ENCODE assay signal across 13 cellular contexts in the genomic region with DNA sequence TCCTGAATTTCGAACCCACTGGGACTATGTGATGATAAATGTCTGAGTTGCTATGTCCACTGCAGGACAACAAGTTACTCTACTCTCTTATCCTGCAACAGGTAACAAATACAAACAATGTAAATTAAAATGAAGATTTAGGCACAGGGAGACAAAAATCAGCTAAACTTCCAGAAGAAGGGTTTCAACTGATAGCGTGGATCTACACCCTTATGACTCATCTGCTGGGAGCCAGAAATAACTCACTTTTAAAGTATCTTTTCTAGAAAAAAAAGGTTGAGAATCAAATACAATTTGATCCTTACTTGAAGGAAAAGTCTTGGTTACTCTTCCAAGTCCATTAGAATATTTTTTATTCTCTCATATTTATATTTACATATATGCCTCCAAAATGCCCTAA. TPM values are rescaled to one million over a fixed set of nuclear protein-coding genes. Genes with fewer than 3 reads are reported as not detected.
DNase-seq lines count a peak whose midpoint lies in the region; ATAC-seq, FAIRE-seq and TF ChIP-seq lines count a peak whose summit lies in the region.
"Had no signal": no experiment of that assay in that cellular context is flagged by ENCODE, and none has a peak within 500 bp of the region (broad histone marks: within the 10 kb centered on the region; RNA-seq: fewer than 3 reads in every experiment).

No MANE protein-coding gene starts in this region.

- H3K23ac ChIP-seq in IMR-90 (ENCODE audit: low read depth, low read length), result peak overlapping the region; percentile 3; the same call in 1 of the 2 replicates

- H3K56ac ChIP-seq in IMR-90 (ENCODE audit: extremely low read depth, insufficient read depth, low read length), result no peak overlapping the region

- no peak overlapping the region for H4K5ac ChIP-seq in IMR-90 (ENCODE audit: low read depth, low read length)

- H2BK120ac ChIP-seq in IMR-90 (ENCODE audit: low read depth, low read length), result no peak overlapping the region

- peaks cover under 1% of the 10 kb centered on the region for H3K36me3 ChIP-seq in CD8-positive, alpha-beta memory T cell (ENCODE audit: insufficient read depth, low read length)
- H3K36me3 ChIP-seq in IMR-90 (ENCODE audit: control insufficient read depth, insufficient read depth, low read length) (peaks cover 3% of the 10 kb centered on the region), K562 (ENCODE audit: control insufficient read depth, insufficient read depth, low read length) (0 out of 3 replicates have a peak, but pooled peaks cover 2% of the 10 kb centered on the region)
- H3K36me3 ChIP-seq: ovary had no signal

- H4K20me1 ChIP-seq in IMR-90 (ENCODE audit: insufficient read depth, low read length), result peaks cover 59% of the 10 kb centered on the region
- peaks cover 10% of the 10 kb centered on the region for H4K20me1 ChIP-seq in K562 (replicated peaks; ENCODE audit: control insufficient read depth, insufficient read depth, low read length)

- H3K27me3 ChIP-seq in CD8-positive, alpha-beta memory T cell (ENCODE audit: insufficient read depth, low read length, poor library complexity, severe bottlenecking), result no peaks in the 10 kb centered on the region
- H3K27me3 ChIP-seq in IMR-90 (ENCODE audit: control insufficient read depth, insufficient read depth, low read length), result no peaks in the 10 kb centered on the region
- H3K27me3 ChIP-seq in K562 (ENCODE audit: control insufficient read depth in 2 of 2, insufficient read depth in 2 of 2, low read length in 2 of 2), result no peaks in the 10 kb centered on the region
- H3K27me3 ChIP-seq: ovary, testis had no signal

- BruUV-seq in IMR-90 (replicated peaks; lab: Mats Ljungman, UMichigan), result no TSS peak
- no TSS peak for BruUV-seq in K562 (replicated peaks; lab: Mats Ljungman, UMichigan)

- H3K27ac ChIP-seq in CD8-positive, alpha-beta memory T cell (ENCODE audit: low read depth, low read length), result no peak overlapping the region
- H3K27ac ChIP-seq in IMR-90 (ENCODE audit: insufficient read depth, low read length), result no peak overlapping the region
- peak overlapping the region; percentile 67 for H3K27ac ChIP-seq in K562 (ENCODE audit: extremely low read depth, low read depth, low read length)
- H3K27ac ChIP-seq: ovary, testis had no signal

- in situ Hi-C loops in IMR-90 (cut with MboI; ENCODE audit: low sequenced_read_pairs) (no loop called here), K562 (cut with MboI) (no loop called here)

- peaks cover 0 to 32% (median 12%) of the 10 kb centered on the region in 3 donors for H3K36me3 Mint-ChIP-seq in CD8-positive, alpha-beta memory T cell
- H3K36me3 Mint-ChIP-seq in memory B cell, result peaks cover 15% of the 10 kb centered on the region

- no peaks in the 10 kb centered on the region for H3K27me3 Mint-ChIP-seq in CD8-positive, alpha-beta memory T cell
- no peaks in the 10 kb centered on the region for H3K27me3 Mint-ChIP-seq in memory B cell

- ATAC-seq in IMR-90 (ENCODE audit: low read depth) (no peak), K562 (peak; percentile 67), memory B cell (ENCODE audit: low read depth) (no peak), HG03571 (IDR thresholded peaks at IDR 0.05; ENCODE audit: unreplicated experiment) (no peak), GM19023 (IDR thresholded peaks at IDR 0.05; ENCODE audit: unreplicated experiment) (no peak)

- H3K4ac ChIP-seq in IMR-90 (ENCODE audit: low read depth, low read length), result no peak overlapping the region

- peaks cover 79 to 92% (median 92%) of the 10 kb centered on the region in 3 donors for H3K4me1 Mint-ChIP-seq in CD8-positive, alpha-beta memory T cell
- peaks cover 39% of the 10 kb centered on the region for H3K4me1 Mint-ChIP-seq in memory B cell

- no peak overlapping the region for H2AK5ac ChIP-seq in IMR-90 (ENCODE audit: low read depth, low read length)

- no peak for TF ChIP-seq CTCF in IMR-90 (conservative IDR thresholded peaks at IDR 0.05; ENCODE audit: low read depth, low read length)
- no peak for TF ChIP-seq CTCF in K562 (IDR thresholded peaks at IDR 0.05 in 2 of 3, conservative IDR thresholded peaks at IDR 0.05 in 1 of 3; ENCODE audit: insufficient read depth in 2 of 3, low read depth in 1 of 3, low read length in 3 of 3)

- WGBS in IMR-90 (ENCODE audit: extremely low coverage in 2 of 2, insufficient read length in 1 of 2), 2 experiments, result no CpG with 5 or more reads among the region's 2 CpGs
- 0% methylated on average over 2 of the region's 2 CpGs for WGBS in K562 (ENCODE audit: insufficient coverage, low coverage, missing lambda C conversion rate)

- FAIRE-seq in K562 (lab: Jason Lieb, UNC), result peak; percentile 91

- H3K79me1 ChIP-seq in IMR-90 (ENCODE audit: low read depth in 1 of 2, low read length in 2 of 2), result peaks cover 3 to 55% of the 10 kb centered on the region in 2 experiments

- H3K4me2 ChIP-seq in IMR-90 (ENCODE audit: low read depth, low read length), result peak overlapping the region; percentile 29; the same call in 1 of the 2 replicates
- peak overlapping the region; percentile 50; the same call in 1 of the 2 replicates for H3K4me2 ChIP-seq in K562 (ENCODE audit: insufficient read depth, low read length)

- no peak overlapping the region for H4K8ac ChIP-seq in IMR-90 (ENCODE audit: low read depth in 2 of 2, low read length in 2 of 2)

- no peaks in the 10 kb centered on the region for H3K9me3 ChIP-seq in CD8-positive, alpha-beta memory T cell (ENCODE audit: low read length)
- H3K9me3 ChIP-seq in IMR-90 (ENCODE audit: control insufficient read depth, insufficient read depth, low read length) (no peaks in the 10 kb centered on the region), K562 (replicated peaks; ENCODE audit: control insufficient read depth, insufficient read depth, low read depth, low read length) (no peaks in the 10 kb centered on the region)
- H3K9me3 ChIP-seq: Caco-2, ovary, testis had no signal

- H3K18ac ChIP-seq in IMR-90 (ENCODE audit: low read depth, low read length), result no peak overlapping the region

- no peak overlapping the region for H3K4me3 Mint-ChIP-seq in CD8-positive, alpha-beta memory T cell
- no peak overlapping the region for H3K4me3 Mint-ChIP-seq in memory B cell

- H3K4me1 ChIP-seq in CD8-positive, alpha-beta memory T cell (ENCODE audit: insufficient read depth, low read length), result peaks cover 42% of the 10 kb centered on the region
- peaks cover 5% of the 10 kb centered on the region for H3K4me1 ChIP-seq in IMR-90 (ENCODE audit: control insufficient read depth, insufficient read depth, low read length)
- peaks cover 0 to 16% of the 10 kb centered on the region in 2 experiments; a peak in 3 of 5 replicates for H3K4me1 ChIP-seq in K562 (replicated peaks in 1 of 2; ENCODE audit: control insufficient read depth in 2 of 2, insufficient read depth in 2 of 2, low read length in 2 of 2)
- H3K4me1 ChIP-seq: Caco-2, testis had no signal

- H2BK5ac ChIP-seq in IMR-90 (ENCODE audit: low read depth, low read length, poor library complexity, severe bottlenecking), result no peak overlapping the region

- H2BK20ac ChIP-seq in IMR-90 (ENCODE audit: low read depth, low read length), result no peak overlapping the region

- no peak overlapping the region for H2AK9ac ChIP-seq in IMR-90 (replicated peaks; ENCODE audit: low read depth, low read length, poor library complexity)

- H2BK15ac ChIP-seq in IMR-90 (ENCODE audit: low read depth, low read length), result no peak overlapping the region

- CTCF ChIA-PET in CD8-positive, alpha-beta memory T cell (lab: Charles Lee), result no interaction called here
- CTCF ChIA-PET in IMR-90 (lab: Yijun Ruan, JAX) (no interaction called here), K562 (lab: Yijun Ruan, JAX; ENCODE audit: low intra/inter-chr PET ratio) (no interaction called here)

- peaks cover 9% of the 10 kb centered on the region for H3K9me1 ChIP-seq in IMR-90 (ENCODE audit: insufficient read depth, low read length)
- no peaks in the 10 kb centered on the region for H3K9me1 ChIP-seq in K562 (ENCODE audit: control insufficient read depth, insufficient read depth, low read length)

- intact Hi-C loops in IMR-90 (cut with micrococcal nuclease), result no loop called here
- intact Hi-C loops in K562 (cut with micrococcal nuclease), result no loop called here

- H3K27ac Mint-ChIP-seq in CD8-positive, alpha-beta memory T cell, result peak overlapping the region in 5 of 8 donors; percentile 37 to 83 (median 49)
- peak overlapping the region; percentile 70 for H3K27ac Mint-ChIP-seq in memory B cell

- dilution Hi-C loops in IMR-90 (cut with HindIII; ENCODE audit: low sequenced_read_pairs, unreplicated experiment), result no loop called here

- peaks cover 99% of the 10 kb centered on the region for H3K79me2 ChIP-seq in K562 (ENCODE audit: control insufficient read depth, insufficient read depth, low read length)

- no peak overlapping the region for H3K9ac ChIP-seq in IMR-90 (ENCODE audit: low read depth, low read length)
- H3K9ac ChIP-seq in K562 (ENCODE audit: insufficient read depth in 1 of 2, low read depth in 2 of 2, low read length in 2 of 2), result peak overlapping the region; percentile 13 to 54; a peak in 3 of 4 replicates

- H3K9me3 Mint-ChIP-seq in CD8-positive, alpha-beta memory T cell, result peaks cover 0 to 5% (median 0%) of the 10 kb centered on the region in 5 donors
- H3K9me3 Mint-ChIP-seq in memory B cell, result no peaks in the 10 kb centered on the region

- POLR2A ChIA-PET in CD8-positive, alpha-beta memory T cell (lab: Charles Lee), result no interaction called here
- POLR2A ChIA-PET in IMR-90 (lab: Charles Lee; ENCODE audit: unreplicated experiment) (no interaction called here), K562 (lab: Yijun Ruan, JAX) (interaction anchor here (0.6 to 1.3 kb wide), 4 partner anchors 11 to 29 kb away, joined by 3 read pairs; a partner anchor contains a TSS)

- TF ChIP-seq POLR2A in IMR-90 (IDR thresholded peaks at IDR 0.05; ENCODE audit: low read depth, low read length) (no peak), K562 (conservative IDR thresholded peaks at IDR 0.05) (no peak)

- H2AFZ ChIP-seq in IMR-90 (replicated peaks; ENCODE audit: low read length, poor library complexity), result no peak overlapping the region
- H2AFZ ChIP-seq in K562 (ENCODE audit: low read depth, low read length), result no peak overlapping the region

- H3K4me3 ChIP-seq in CD8-positive, alpha-beta memory T cell (ENCODE audit: low read length), result no peak overlapping the region
- H3K4me3 ChIP-seq in IMR-90 (ENCODE audit: insufficient read depth, low read depth, low read length) (no peak overlapping the region), K562 (no peak overlapping the region)
- H3K4me3 ChIP-seq: lung, ovary, testis had no signal

- TF ChIP-seq RAD21 in IMR-90 (IDR thresholded peaks at IDR 0.05; ENCODE audit: low read length) (no peak), K562 (CRISPR knock-in tag; conservative IDR thresholded peaks at IDR 0.05 in 1 of 2, IDR thresholded peaks at IDR 0.05 in 1 of 2) (no peak)

- no peak for TF ChIP-seq EP300 in K562 (IDR thresholded peaks at IDR 0.05; ENCODE audit: low read length)

- no peak overlapping the region for H4K91ac ChIP-seq in IMR-90 (ENCODE audit: insufficient read depth, low read depth, low read length)

- no peak overlapping the region for H3K14ac ChIP-seq in IMR-90 (replicated peaks; ENCODE audit: low read depth, low read length)

- no peak for DNase-seq in CD8-positive, alpha-beta memory T cell
- peak; percentile 53 for DNase-seq in IMR-90
- DNase-seq in K562 (ENCODE audit: extremely low read depth in 1 of 4, low spot score in 3 of 4), result peak; percentile 19 to 53 (median 36)
- DNase-seq in memory B cell (ENCODE audit: low spot score in 2 of 2), result no peak
- DNase-seq in iPS-NIHi11 (ENCODE audit: low spot score), result no peak
- DNase-seq: activated CD4-positive, CD25-positive, alpha-beta regulatory T cell; Caco-2; NCI-H2029 treated with DMSO at 0.1 percent for 48 hours; ovary; testis had no signal

RNA-seq across cellular contexts. Expression of a gene that starts 21.4 kb away (rescaled TPM):
- total RNA-seq in CD8-positive, alpha-beta memory T cell, result 10 to 100 TPM; 37.5 to 39.5 TPM
- polyA plus RNA-seq in CD8-positive, alpha-beta memory T cell, result 54.8 TPM
- 70.6 and 112 TPM in 2 replicates for total RNA-seq in IMR-90 (2012; rRNA removed)
- 32.8 and 42.3 TPM in 2 replicates for polyA plus RNA-seq in IMR-90 (2012; rRNA removed)
- polyA plus RNA-seq in IMR-90 (2012; cell fraction: cytosol; rRNA removed), result 7.5 and 9.4 TPM in 2 replicates
- polyA plus RNA-seq in IMR-90 (2012; cell fraction: nucleus; rRNA removed; ENCODE audit: low replicate concordance), result 2.6 and 20.3 TPM in 2 replicates
- 17.3 and 73.8 TPM in 2 replicates for total RNA-seq in K562 (2011; cell fraction: chromatin; rRNA removed; ENCODE audit: low replicate concordance)
- 9.3 and 12.9 TPM in 2 replicates for total RNA-seq in K562 (2011; cell fraction: nucleolus; rRNA removed)
- 29.8 and 44.4 TPM in 2 replicates for total RNA-seq in K562 (2011; cell fraction: nucleoplasm; rRNA removed)
- total RNA-seq in K562 (2014; rRNA removed), result 25.1 and 26.4 TPM in 2 replicates
- 56.7 and 63.5 TPM in 2 replicates for total RNA-seq in K562 (2014; rRNA removed; fragmentation: Illumina TruSeq; extraction: Trizol)
- 48.8 and 52.1 TPM in 2 replicates for total RNA-seq in K562 (2015; rRNA removed; fragmentation: Illumina TruSeq; extraction: Trizol)
- 43.1 and 43.7 TPM in 2 replicates for total RNA-seq in K562 (2021)
- polyA plus RNA-seq in K562 (2011; rRNA removed), result 69.6 and 82.1 TPM in 2 replicates
- polyA plus RNA-seq in K562 (2011; cell fraction: cytosol; rRNA removed), result 16.4 and 39.3 TPM in 2 replicates
- 14.9 and 24.4 TPM in 2 replicates for polyA plus RNA-seq in K562 (2011; cell fraction: nucleus; rRNA removed)
- polyA plus RNA-seq in K562 (2012), result 44.5 and 46.7 TPM in 2 replicates
- polyA plus RNA-seq in K562 (2014; fragmentation: Illumina TruSeq; extraction: Trizol), result 50.2 and 53.2 TPM in 2 replicates
- 10 to 100 TPM; 31.2 to 50.1 TPM for polyA plus RNA-seq in K562 (2014; fragmentation: Nextera tagmentation; extraction: Ambion mirVana)
- polyA plus RNA-seq in K562 (2014; rRNA removed), result 33.9 TPM in 2 replicates
- polyA minus RNA-seq in K562 (2011; rRNA and poly(A)+ RNA removed), result 150 and 167 TPM in 2 replicates
- polyA minus RNA-seq in K562 (2011; cell fraction: cytosol; rRNA and poly(A)+ RNA removed), result 39.3 and 47.3 TPM in 2 replicates
- 21.4 and 44.0 TPM in 2 replicates for polyA minus RNA-seq in K562 (2011; cell fraction: nucleus; rRNA and poly(A)+ RNA removed)

Comparison
In these comparisons a context has a peak if more than half of its experiments do, and no peak if none do; other contexts are left out.
1. DNase-seq: peak in IMR-90 (single experiment) and K562 (4 of 4); none in CD8-positive, alpha-beta memory T cell (0 of 5), memory B cell (0 of 2) and iPS-NIHi11 (single experiment).